7 cellular contexts compared by ENCODE assay signal in genomic region chr1:155083865-155084721, GRCh38. TPM values are rescaled to one million over a fixed set of nuclear protein-coding genes. Genes with fewer than 3 reads are reported as not detected.
DNase-seq lines count a peak whose midpoint lies in the region; ATAC-seq, FAIRE-seq and TF ChIP-seq lines count a peak whose summit lies in the region.

No MANE protein-coding gene starts in this region.

- peak; percentile 53 for TF ChIP-seq CTCF in bronchial epithelial cell (IDR thresholded peaks at IDR 0.05; ENCODE audit: insufficient read depth, low read length, severe bottlenecking)
- no peak for TF ChIP-seq CTCF in mesothelial cell of epicardium (IDR thresholded peaks at IDR 0.05; ENCODE audit: unreplicated experiment)

- peaks cover 3% of the 10 kb centered on the region for H3K36me3 ChIP-seq in bronchial epithelial cell (ENCODE audit: control insufficient read depth, insufficient read depth, low read length)

- peak overlapping the region; percentile 67 for H3K4me3 ChIP-seq in bronchial epithelial cell (ENCODE audit: low read depth, low read length)

- peaks cover 41% of the 10 kb centered on the region for H3K27me3 Mint-ChIP-seq in mesothelial cell of epicardium (ENCODE audit: low read depth)

- peak overlapping the region; percentile 98 for H3K27ac Mint-ChIP-seq in mesothelial cell of epicardium

- DNase-seq in DMS114 treated with DMSO at 0.1 percent for 48 hours (lab: John Stamatoyannopoulos, UW; ENCODE audit: unreplicated experiment): peak; percentile 44
- peak; percentile 71 for DNase-seq in OCI-M1 (lab: John Stamatoyannopoulos, UW)
- peak; percentile 56 for DNase-seq in bronchial epithelial cell (ENCODE audit: low read depth)
- no peak for DNase-seq in mesothelial cell of epicardium (ENCODE audit: low spot score in 2 of 2, unreplicated experiment in 2 of 2)
- no peak for DNase-seq in cortex of kidney (lab: John Stamatoyannopoulos, UW)

- no peaks in the 10 kb centered on the region for H3K9me3 Mint-ChIP-seq in mesothelial cell of epicardium

- H3K4me3 Mint-ChIP-seq in mesothelial cell of epicardium: peak overlapping the region; percentile 96

- peaks cover 9% of the 10 kb centered on the region for H3K27me3 ChIP-seq in bronchial epithelial cell (ENCODE audit: control insufficient read depth, insufficient read depth, low read length)

- no peaks in the 10 kb centered on the region for H3K36me3 Mint-ChIP-seq in mesothelial cell of epicardium

- ATAC-seq in GM21723 (IDR thresholded peaks at IDR 0.05; ENCODE audit: unreplicated experiment) (peak; percentile 10), HG02798 (IDR thresholded peaks at IDR 0.05; ENCODE audit: poor library complexity, unreplicated experiment) (no peak)

- FAIRE-seq in bronchial epithelial cell (lab: Jason Lieb, UNC): no peak

- peaks cover 44% of the 10 kb centered on the region for H3K4me1 Mint-ChIP-seq in mesothelial cell of epicardium

RNA-seq across cellular contexts. Expression of gene EFNA3, which starts 5.5 kb away (rescaled TPM):
- total RNA-seq in bronchial epithelial cell (3.7 and 11.9 TPM in 2 replicates), mesothelial cell of epicardium (14.6 to 17.8 TPM (median 15.4 TPM) in 3 replicates)

RNA-seq across cellular contexts. Expression of gene EFNA4, which starts 20.6 kb away (rescaled TPM):
- total RNA-seq in bronchial epithelial cell: 8.7 and 12.9 TPM in 2 replicates
- 30.8 to 31.2 TPM (median 30.9 TPM) in 3 replicates for total RNA-seq in mesothelial cell of epicardium

RNA-seq across cellular contexts. Expression of gene ADAM15, which starts 33.0 kb away (rescaled TPM):
- total RNA-seq in bronchial epithelial cell (181 and 322 TPM in 2 replicates), mesothelial cell of epicardium (32.7 to 36.1 TPM (median 36.1 TPM) in 3 replicates)

RNA-seq across cellular contexts. Expression of gene EFNA1, which starts 43.6 kb away (rescaled TPM):
- total RNA-seq in bronchial epithelial cell: 31.9 and 54.3 TPM in 2 replicates
- 92.4 to 94.8 TPM (median 93.1 TPM) in 3 replicates for total RNA-seq in mesothelial cell of epicardium

RNA-seq across cellular contexts. Expression of gene DCST1, which starts 50.5 kb away (rescaled TPM):
- total RNA-seq in bronchial epithelial cell (not detected in 2 replicates), mesothelial cell of epicardium (0.58 TPM in 1 of 3 replicates, not detected in the others)

Comparison
In these comparisons a context has a peak if more than half of its experiments do, and no peak if none do; other contexts are left out.
1. DNase-seq: peak in DMS114 treated with DMSO at 0.1 percent for 48 hours (single experiment), OCI-M1 (single experiment) and bronchial epithelial cell (single experiment); none in mesothelial cell of epicardium (0 of 2) and cortex of kidney (single experiment).